18 cellular contexts compared by ENCODE assay signal in genomic region chr6:150116195-150116800, GRCh38. TPM values are rescaled to one million over a fixed set of nuclear protein-coding genes. Genes with fewer than 3 reads are reported as not detected.
DNase-seq lines count a peak whose midpoint lies in the region; ATAC-seq and TF ChIP-seq lines count a peak whose summit lies in the region.
"Had no signal": no experiment of that assay in that cellular context is flagged by ENCODE, and none has a peak within 500 bp of the region (broad histone marks: within the 10 kb centered on the region; RNA-seq: fewer than 3 reads in every experiment).

No MANE protein-coding gene starts in this region.

- ATAC-seq in HG03108 (IDR thresholded peaks at IDR 0.05; ENCODE audit: unreplicated experiment) = no peak
- ATAC-seq: PC-3 had no signal

- no peaks in the 10 kb centered on the region for H3K27me3 Mint-ChIP-seq in neural crest cell (ENCODE audit: low read depth)

- peaks cover 5% of the 10 kb centered on the region for H3K9me3 Mint-ChIP-seq in neural crest cell

- TF ChIP-seq CTCF in neural crest cell (conservative IDR thresholded peaks at IDR 0.05) = no peak

- peak overlapping the region; percentile 88 for H3K27ac Mint-ChIP-seq in neural crest cell (ENCODE audit: unreplicated experiment)
- H3K27ac Mint-ChIP-seq: IgD-negative memory B cell had no signal

- intact Hi-C loops in posterior vena cava (cut with DNase I) = no loop called here

- peaks cover 31% of the 10 kb centered on the region for H3K4me1 Mint-ChIP-seq in neural crest cell

- H3K4me3 Mint-ChIP-seq in neural crest cell = no peak overlapping the region
- H3K4me3 Mint-ChIP-seq: CD14-positive monocyte, IgD-negative memory B cell had no signal

- DNase-seq in COLO829 (ENCODE audit: low spot score) = peak; percentile 57
- DNase-seq in NCI-H69 (lab: John Stamatoyannopoulos, UW) = peak; percentile 78
- no peak for DNase-seq in epithelial cell of prostate (ENCODE audit: low read depth, low spot score)
- peak; percentile 6 for DNase-seq in neural crest cell (ENCODE audit: low read depth, low spot score)
- no peak for DNase-seq in SHP77 treated with DMSO at 0.1 percent for 48 hours (lab: John Stamatoyannopoulos, UW)
- DNase-seq in posterior vena cava (ENCODE audit: low spot score) = no peak
- DNase-seq in activated T-cell treated with anti-CD3 and anti-CD28 coated beads for 4 hours = no peak
- DNase-seq: Karpas-422, MG63, NCI-H1048, NCI-H1436 treated with DMSO at 0.1 percent for 48 hours, NCI-H2081, NCI-H510A treated with DMSO at 0.1 percent for 48 hours, PC-3, RPMI8226 had no signal

- peaks cover 5% of the 10 kb centered on the region for H3K36me3 Mint-ChIP-seq in neural crest cell (ENCODE audit: low read depth)
- H3K36me3 Mint-ChIP-seq: CD14-positive monocyte, IgD-negative memory B cell had no signal

- peak overlapping the region; percentile 39 for H3K27ac ChIP-seq in epithelial cell of prostate

RNA-seq across cellular contexts. Expression of gene PPP1R14C, which starts 26.5 kb away (rescaled TPM):
- total RNA-seq in neural crest cell (7.0 and 7.3 TPM in 2 replicates), posterior vena cava (1 to 10 TPM in 1 of 2 donors, not detected in 1; 1.2 TPM)

RNA-seq across cellular contexts. Expression of gene ULBP3, which starts 47.4 kb away (rescaled TPM):
- 16.4 and 17.5 TPM in 2 replicates for total RNA-seq in neural crest cell
- total RNA-seq in posterior vena cava = 1 to 10 TPM in 1 of 2 donors, under 1 TPM in 1; 0.67 to 1.2 TPM

Comparison
In these comparisons a context has a peak if more than half of its experiments do, and no peak if none do; other contexts are left out.
1. DNase-seq: peak in COLO829 (single experiment), NCI-H69 (single experiment) and neural crest cell (single experiment); none in epithelial cell of prostate (single experiment), SHP77 treated with DMSO at 0.1 percent for 48 hours (single experiment), posterior vena cava (single experiment) and activated T-cell treated with anti-CD3 and anti-CD28 coated beads for 4 hours (single experiment).